24 cellular contexts compared by ENCODE assay signal in the genomic region with DNA sequence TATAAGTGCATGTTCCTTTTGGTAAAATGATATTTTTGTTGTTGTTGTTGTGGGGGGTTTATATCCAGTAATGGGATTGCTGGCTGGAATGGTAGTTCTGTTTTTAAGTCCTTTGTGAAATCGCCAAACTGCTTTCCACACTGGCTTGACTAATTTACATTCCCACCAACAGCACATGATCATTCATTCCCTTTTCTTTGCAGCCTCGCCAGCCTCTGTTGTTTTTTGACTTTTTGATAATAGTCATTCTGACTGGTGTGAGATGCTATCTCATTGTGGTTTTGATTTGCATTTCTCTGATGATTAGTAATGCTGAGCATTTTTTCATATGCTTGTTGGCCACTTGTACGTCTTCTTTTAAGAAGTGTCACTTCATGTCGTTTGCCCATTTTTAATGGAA.
A peak's percentile ranks its signal among the peaks of the same experiment; 100 is the strongest.
DNase-seq lines count a peak whose midpoint lies in the region; ATAC-seq, FAIRE-seq and TF ChIP-seq lines count a peak whose summit lies in the region.
"Had no signal": no experiment of that assay in that cellular context is flagged by ENCODE, and none has a peak within 500 bp of the region (broad histone marks: within the 10 kb centered on the region; RNA-seq: fewer than 3 reads in every experiment).

No MANE protein-coding gene starts in this region.

- BruUV-seq in Calu3 (replicated peaks; lab: Mats Ljungman, UMichigan), result no TSS peak

- H3K27ac ChIP-seq in astrocyte (ENCODE audit: low read depth, low read length), result no peak overlapping the region
- H3K27ac ChIP-seq: BLaER1 had no signal

- H3K9me3 ChIP-seq in astrocyte (ENCODE audit: insufficient read depth, low read depth, low read length) (no peaks in the 10 kb centered on the region), MG63 (no peaks in the 10 kb centered on the region)
- H3K9me3 ChIP-seq: BE2C, BLaER1 had no signal

- no peak overlapping the region for H3K4me2 ChIP-seq in astrocyte (ENCODE audit: low read length)
- H3K4me2 ChIP-seq: BLaER1 had no signal

- ATAC-seq in T-cell (replicated peaks in 1 of 4), result no peak

- H3K36me3 Mint-ChIP-seq in HFFc6 (ENCODE audit: low read depth), result no peaks in the 10 kb centered on the region
- H3K36me3 Mint-ChIP-seq in astrocyte (ENCODE audit: low read depth, unreplicated experiment), result no peaks in the 10 kb centered on the region
- no peaks in the 10 kb centered on the region for H3K36me3 Mint-ChIP-seq in T-cell
- H3K36me3 Mint-ChIP-seq in Calu3 (ENCODE audit: insufficient read depth, unreplicated experiment), result no peaks in the 10 kb centered on the region
- H3K36me3 Mint-ChIP-seq: CD14-positive monocyte; CD4-positive, alpha-beta memory T cell; CD4-positive, CD25-positive, alpha-beta regulatory T cell; CD8-positive, alpha-beta memory T cell had no signal

- H3K27ac Mint-ChIP-seq in HFFc6 (no peak overlapping the region), astrocyte (ENCODE audit: unreplicated experiment) (no peak overlapping the region), T-cell (no peak overlapping the region), Calu3 (ENCODE audit: unreplicated experiment) (no peak overlapping the region)
- H3K27ac Mint-ChIP-seq: CD14-positive monocyte; CD4-positive, alpha-beta memory T cell; CD4-positive, CD25-positive, alpha-beta regulatory T cell; CD8-positive, alpha-beta memory T cell had no signal

- POLR2A ChIA-PET in T-cell (lab: Charles Lee), result no interaction called here

- H3K4me3 ChIP-seq in astrocyte (ENCODE audit: insufficient read depth, low read depth, low read length), result no peak overlapping the region
- H3K4me3 ChIP-seq in MG63, result no peak overlapping the region
- H3K4me3 ChIP-seq: BLaER1 had no signal

- H4K20me1 ChIP-seq in astrocyte (ENCODE audit: insufficient read depth, low read length), result no peaks in the 10 kb centered on the region
- H4K20me1 ChIP-seq: BLaER1 had no signal

- H2AFZ ChIP-seq in astrocyte (ENCODE audit: low read depth, low read length), result no peak overlapping the region

- FAIRE-seq in astrocyte (lab: Jason Lieb, UNC), result no peak
- FAIRE-seq: D721Med, G401.6, GM12891, GM19239 had no signal

- peak; percentile 22 for DNase-seq in EL
- DNase-seq in ELR (ENCODE audit: low read depth), result peak; percentile 56
- peak; percentile 62 for DNase-seq in HFFc6
- DNase-seq in astrocyte (ENCODE audit: low read depth), result peak; percentile 40
- DNase-seq in T-cell, result no peak
- DNase-seq in stimulated activated CD4-positive, alpha-beta T cell treated with anti-CD3 and anti-CD28 coated beads, Interleukin-2, amount 100 ng/mL, for 24 hours, result no peak
- DNase-seq in MG63, result no peak
- no peak for DNase-seq in Calu3
- DNase-seq: 8988T; ACHN; BE2C; C1 segment of cervical spinal cord; CD4-positive, alpha-beta memory T cell; CD4-positive, CD25-positive, alpha-beta regulatory T cell; CD8-positive, alpha-beta memory T cell; COR-L47; DMS79 treated with DMSO at 0.1 percent for 48 hours; GF-D8 had no signal

- CTCF ChIA-PET in T-cell (lab: Charles Lee) (no interaction called here), Calu3 (lab: Charles Lee) (no interaction called here)

- no peaks in the 10 kb centered on the region for H3K36me3 ChIP-seq in astrocyte (ENCODE audit: insufficient read depth, low read length)
- no peaks in the 10 kb centered on the region for H3K36me3 ChIP-seq in MG63
- H3K36me3 ChIP-seq: BE2C, BLaER1 had no signal

- no peak for TF ChIP-seq CTCF in HFFc6 (IDR thresholded peaks at IDR 0.05)
- no peak for TF ChIP-seq CTCF in astrocyte (IDR thresholded peaks at IDR 0.05; ENCODE audit: insufficient read depth, low read depth, low read length)
- no peak for TF ChIP-seq CTCF in Calu3 (IDR thresholded peaks at IDR 0.05; ENCODE audit: unreplicated experiment)

- no peak overlapping the region for H3K9ac ChIP-seq in astrocyte (ENCODE audit: low read length)
- H3K9ac ChIP-seq: BLaER1 had no signal

- H3K9me3 Mint-ChIP-seq in HFFc6, result peaks cover 28% of the 10 kb centered on the region
- peaks cover 4% of the 10 kb centered on the region for H3K9me3 Mint-ChIP-seq in astrocyte (ENCODE audit: unreplicated experiment)
- H3K9me3 Mint-ChIP-seq in T-cell, result peaks cover 0 to 8% (median 2%) of the 10 kb centered on the region in 3 donors
- peaks cover 2% of the 10 kb centered on the region for H3K9me3 Mint-ChIP-seq in Calu3 (ENCODE audit: low read depth, unreplicated experiment)

- H3K27me3 Mint-ChIP-seq in HFFc6 (ENCODE audit: insufficient read depth) (no peaks in the 10 kb centered on the region), astrocyte (ENCODE audit: low read depth, unreplicated experiment) (no peaks in the 10 kb centered on the region), T-cell (no peaks in the 10 kb centered on the region), Calu3 (ENCODE audit: unreplicated experiment) (no peaks in the 10 kb centered on the region)
- H3K27me3 Mint-ChIP-seq: CD4-positive, alpha-beta memory T cell; CD4-positive, CD25-positive, alpha-beta regulatory T cell; CD8-positive, alpha-beta memory T cell had no signal

- H3K79me2 ChIP-seq in astrocyte (ENCODE audit: insufficient read depth, low read length), result no peaks in the 10 kb centered on the region

- intact Hi-C loops in Calu3 (cut with micrococcal nuclease; ENCODE audit: unreplicated experiment), result no loop called here

- H3K4me1 ChIP-seq in astrocyte (ENCODE audit: insufficient read depth, low read length), result no peaks in the 10 kb centered on the region
- H3K4me1 ChIP-seq: BE2C, BLaER1 had no signal

- H3K27me3 ChIP-seq in astrocyte (ENCODE audit: insufficient read depth, low read length), result no peaks in the 10 kb centered on the region
- H3K27me3 ChIP-seq in MG63, result no peaks in the 10 kb centered on the region
- H3K27me3 ChIP-seq: BE2C, BLaER1 had no signal

- H3K4me3 Mint-ChIP-seq in HFFc6 (no peak overlapping the region), astrocyte (ENCODE audit: unreplicated experiment) (no peak overlapping the region), T-cell (no peak overlapping the region), Calu3 (ENCODE audit: low read depth, unreplicated experiment) (no peak overlapping the region)
- H3K4me3 Mint-ChIP-seq: CD14-positive monocyte; CD4-positive, alpha-beta memory T cell; CD4-positive, CD25-positive, alpha-beta regulatory T cell; CD8-positive, alpha-beta memory T cell had no signal

- H3K4me1 Mint-ChIP-seq in HFFc6 (ENCODE audit: low read depth) (peaks cover 6% of the 10 kb centered on the region; the same call in 1 of the 2 replicates), astrocyte (ENCODE audit: low read depth, unreplicated experiment) (no peaks in the 10 kb centered on the region), T-cell (no peaks in the 10 kb centered on the region), Calu3 (ENCODE audit: low read depth, unreplicated experiment) (peaks cover 19% of the 10 kb centered on the region)
- H3K4me1 Mint-ChIP-seq: CD4-positive, alpha-beta memory T cell; CD4-positive, CD25-positive, alpha-beta regulatory T cell; CD8-positive, alpha-beta memory T cell had no signal

Comparison
In these comparisons a context has a peak if more than half of its experiments do, and no peak if none do; other contexts are left out.
1. DNase-seq: peak in EL (single experiment), ELR (single experiment), HFFc6 (single experiment) and astrocyte (single experiment); none in T-cell (0 of 34), stimulated activated CD4-positive, alpha-beta T cell treated with anti-CD3 and anti-CD28 coated beads, Interleukin-2, amount 100 ng/mL, for 24 hours (0 of 2), MG63 (single experiment) and Calu3 (single experiment).